15 cellular contexts compared by ENCODE assay signal in genomic region chr14:65373011-65373670, GRCh38. TPM values are rescaled to one million over a fixed set of nuclear protein-coding genes. Genes with fewer than 3 reads are reported as not detected.
DNase-seq lines count a peak whose midpoint lies in the region; ATAC-seq, FAIRE-seq and TF ChIP-seq lines count a peak whose summit lies in the region.
"Had no signal": no experiment of that assay in that cellular context is flagged by ENCODE, and none has a peak within 500 bp of the region (broad histone marks: within the 10 kb centered on the region; RNA-seq: fewer than 3 reads in every experiment).

No MANE protein-coding gene starts in this region.

- no peak for FAIRE-seq in small intestine (lab: Jason Lieb, UNC)
- FAIRE-seq: A204.1, GM18507 had no signal

- peak overlapping the region; percentile 26 for H3K4me3 ChIP-seq in fibroblast of villous mesenchyme (ENCODE audit: low read depth, low read length)
- H3K4me3 ChIP-seq in small intestine (ENCODE audit: low read depth in 1 of 2, low read length in 2 of 2): no peak overlapping the region

- H3K27ac ChIP-seq in small intestine (ENCODE audit: low read depth in 1 of 2, low read length in 1 of 2): no peak overlapping the region

- H3K9me3 Mint-ChIP-seq in T-helper 2 cell treated with Interferon-gamma antibody and Interleukin-4, amounts not matched to agents 5 μg/mL and 100 μg/mL, for 36 hours: peaks cover 5% of the 10 kb centered on the region

- peaks cover 43% of the 10 kb centered on the region for H3K36me3 Mint-ChIP-seq in T-helper 2 cell treated with Interferon-gamma antibody and Interleukin-4, amounts not matched to agents 5 μg/mL and 100 μg/mL, for 36 hours (ENCODE audit: low read depth)

- no peak for DNase-seq in T-helper 2 cell treated with Interferon-gamma antibody and Interleukin-4, amounts not matched to agents 5 μg/mL and 100 μg/mL, for 36 hours (ENCODE audit: low spot score)
- DNase-seq in T-helper 2 cell (no peak), NCI-H748 (lab: John Stamatoyannopoulos, UW; ENCODE audit: unreplicated experiment) (peak; percentile 72), fibroblast of villous mesenchyme (ENCODE audit: low read depth) (no peak), small intestine (peak; percentile 34), NCI-H1048 (lab: John Stamatoyannopoulos, UW) (no peak), MV-4-11 (lab: John Stamatoyannopoulos, UW) (no peak)
- DNase-seq: activated naive CD8-positive, alpha-beta T cell treated with anti-CD3 and anti-CD28 coated beads, Interleukin-2, amount 50 U/mL, for 24 hours; left ventricle myocardium superior; NCI-H1092 treated with DMSO at 0.1 percent for 48 hours; stimulated activated CD4-positive, alpha-beta T cell treated with anti-CD3 and anti-CD28 coated beads, Interleukin-2, amount 100 ng/mL, for 48 hours; stimulated activated naive CD8-positive, alpha-beta T cell treated with anti-CD3 and anti-CD28 coated beads, Interleukin-15, amount 100 ng/mL, for 72 hours had no signal

- ATAC-seq in GM18858 (IDR thresholded peaks at IDR 0.05; ENCODE audit: unreplicated experiment): no peak
- ATAC-seq: activated naive CD8-positive, alpha-beta T cell treated with anti-CD3 and anti-CD28 coated beads, Interleukin-2, amount 50 U/mL, for 24 hours; stimulated activated naive CD8-positive, alpha-beta T cell treated with anti-CD3 and anti-CD28 coated beads, Interleukin-15, amount 100 ng/mL, for 72 hours had no signal

- no peak for TF ChIP-seq CTCF in fibroblast of villous mesenchyme (IDR thresholded peaks at IDR 0.05; ENCODE audit: insufficient read depth, low read depth, low read length)

- peaks cover 0 to 3% of the 10 kb centered on the region in 2 donors for H3K4me1 ChIP-seq in small intestine (ENCODE audit: control insufficient read depth in 2 of 2, insufficient read depth in 1 of 2, low read depth in 1 of 2, low read length in 1 of 2)

- H3K27me3 Mint-ChIP-seq in T-helper 2 cell treated with Interferon-gamma antibody and Interleukin-4, amounts not matched to agents 5 μg/mL and 100 μg/mL, for 36 hours (ENCODE audit: low read depth): no peaks in the 10 kb centered on the region
- H3K27me3 Mint-ChIP-seq: activated naive CD8-positive, alpha-beta T cell treated with anti-CD3 and anti-CD28 coated beads, Interleukin-2, amount 50 U/mL, for 24 hours; stimulated activated naive CD8-positive, alpha-beta T cell treated with anti-CD3 and anti-CD28 coated beads, Interleukin-15, amount 100 ng/mL, for 72 hours had no signal

- no peaks in the 10 kb centered on the region for H3K9me3 ChIP-seq in small intestine (ENCODE audit: control insufficient read depth, low read depth)

- peak overlapping the region; percentile 69 for H3K27ac Mint-ChIP-seq in T-helper 2 cell treated with Interferon-gamma antibody and Interleukin-4, amounts not matched to agents 5 μg/mL and 100 μg/mL, for 36 hours

- peak overlapping the region; percentile 71 for H3K4me3 Mint-ChIP-seq in T-helper 2 cell treated with Interferon-gamma antibody and Interleukin-4, amounts not matched to agents 5 μg/mL and 100 μg/mL, for 36 hours
- H3K4me3 Mint-ChIP-seq: activated naive CD8-positive, alpha-beta T cell treated with anti-CD3 and anti-CD28 coated beads, Interleukin-2, amount 50 U/mL, for 24 hours had no signal

- WGBS in small intestine, 3 donors: 76 to 83% (median 79%) methylated on average over 15 of the region's 15 CpGs

- H3K4me1 Mint-ChIP-seq in T-helper 2 cell treated with Interferon-gamma antibody and Interleukin-4, amounts not matched to agents 5 μg/mL and 100 μg/mL, for 36 hours (ENCODE audit: low read depth): peaks cover 47% of the 10 kb centered on the region

- no peaks in the 10 kb centered on the region for H3K36me3 ChIP-seq in small intestine (ENCODE audit: control insufficient read depth in 2 of 2, insufficient read depth in 2 of 2, low read length in 2 of 2)

- H3K27me3 ChIP-seq in small intestine (ENCODE audit: control insufficient read depth in 2 of 2, insufficient read depth in 2 of 2, low read length in 2 of 2): no peaks in the 10 kb centered on the region

RNA-seq across cellular contexts. Expression of gene FUT8, which starts 39.4 kb away (rescaled TPM):
- total RNA-seq in fibroblast of villous mesenchyme: 95.3 and 120 TPM in 2 replicates
- 10 to 100 TPM in 1 of 3 donors, 1 to 10 TPM in 2; 4.7 to 52.1 (median 5.1) TPM for polyA plus RNA-seq in small intestine

Comparison
In these comparisons a context has a peak if more than half of its experiments do, and no peak if none do; other contexts are left out.
1. DNase-seq: peak in NCI-H748 (single experiment) and small intestine (single experiment); none in T-helper 2 cell treated with Interferon-gamma antibody and Interleukin-4, amounts not matched to agents 5 μg/mL and 100 μg/mL, for 36 hours (single experiment), T-helper 2 cell (0 of 5), fibroblast of villous mesenchyme (single experiment), NCI-H1048 (single experiment) and MV-4-11 (single experiment).